ENCODE assay signal across 1 cellular context in the genomic region with DNA sequence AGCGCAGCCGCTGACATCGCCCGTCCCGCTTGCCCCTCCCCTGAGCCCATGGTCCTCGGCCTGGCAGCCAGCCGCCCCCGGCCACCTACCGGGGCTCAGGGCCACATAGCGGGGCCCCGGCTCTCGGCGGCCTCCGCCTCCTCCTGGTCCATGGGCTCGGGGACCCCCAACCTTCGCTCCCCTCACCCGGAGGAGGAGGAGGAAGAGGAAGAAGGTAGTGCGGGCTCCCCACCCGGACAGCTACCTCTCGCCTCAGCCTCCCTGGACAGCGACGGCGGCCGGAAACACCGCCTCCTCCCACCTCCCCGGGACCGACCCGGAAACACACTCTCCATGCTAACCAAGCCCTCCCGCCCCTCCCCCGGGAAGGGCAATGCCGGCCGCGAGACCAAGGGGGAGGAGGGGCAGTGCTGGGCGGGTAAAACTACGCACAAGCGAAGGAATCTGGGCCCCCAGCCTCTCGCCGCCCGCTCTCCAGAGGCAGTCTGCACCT.
TF ChIP-seq lines count a peak whose summit lies in the region.

TSS of gene KIAA0319L (minus strand) at position 286 of the 493 bp plus-strand sequence. CDS start 2,912 bp downstream, outside the sequence.

TF ChIP-seq in HepG2, 621 proteins besides CTCF, POLR2A, EP300 and RAD21 (continued from another document and continues in another):
- TF ChIP-seq, protein P1, sequence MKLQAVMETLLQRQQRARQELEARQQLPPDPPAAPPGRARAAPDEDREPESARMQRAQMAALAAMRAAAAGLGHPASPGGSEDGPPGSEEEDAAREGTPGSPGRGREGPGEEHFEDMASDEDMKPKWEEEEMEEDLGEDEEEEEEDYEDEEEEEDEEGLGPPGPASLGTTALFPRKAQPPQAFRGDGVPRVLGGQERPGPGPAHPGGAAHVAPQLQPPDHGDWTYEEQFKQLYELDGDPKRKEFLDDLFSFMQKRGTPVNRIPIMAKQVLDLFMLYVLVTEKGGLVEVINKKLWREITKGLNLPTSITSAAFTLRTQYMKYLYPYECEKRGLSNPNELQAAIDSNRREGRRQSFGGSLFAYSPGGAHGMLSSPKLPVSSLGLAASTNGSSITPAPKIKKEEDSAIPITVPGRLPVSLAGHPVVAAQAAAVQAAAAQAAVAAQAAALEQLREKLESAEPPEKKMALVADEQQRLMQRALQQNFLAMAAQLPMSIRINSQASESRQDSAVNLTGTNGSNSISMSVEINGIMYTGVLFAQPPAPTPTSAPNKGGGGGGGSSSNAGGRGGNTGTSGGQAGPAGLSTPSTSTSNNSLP (IDR thresholded peaks at IDR 0.05; ENCODE audit: low read depth, low read length): no peak
- TF ChIP-seq ZNF572 (CRISPR knock-in tag; IDR thresholded peaks at IDR 0.05): no peak
- no peak for TF ChIP-seq NCOA2 (CRISPR knock-in tag; IDR thresholded peaks at IDR 0.05)
- peak; percentile 25 to 71 for TF ChIP-seq REST (IDR thresholded peaks at IDR 0.05; ENCODE audit: borderline replicate concordance in 1 of 2, low read depth in 1 of 2, low read length in 2 of 2)
- TF ChIP-seq, protein P2, sequence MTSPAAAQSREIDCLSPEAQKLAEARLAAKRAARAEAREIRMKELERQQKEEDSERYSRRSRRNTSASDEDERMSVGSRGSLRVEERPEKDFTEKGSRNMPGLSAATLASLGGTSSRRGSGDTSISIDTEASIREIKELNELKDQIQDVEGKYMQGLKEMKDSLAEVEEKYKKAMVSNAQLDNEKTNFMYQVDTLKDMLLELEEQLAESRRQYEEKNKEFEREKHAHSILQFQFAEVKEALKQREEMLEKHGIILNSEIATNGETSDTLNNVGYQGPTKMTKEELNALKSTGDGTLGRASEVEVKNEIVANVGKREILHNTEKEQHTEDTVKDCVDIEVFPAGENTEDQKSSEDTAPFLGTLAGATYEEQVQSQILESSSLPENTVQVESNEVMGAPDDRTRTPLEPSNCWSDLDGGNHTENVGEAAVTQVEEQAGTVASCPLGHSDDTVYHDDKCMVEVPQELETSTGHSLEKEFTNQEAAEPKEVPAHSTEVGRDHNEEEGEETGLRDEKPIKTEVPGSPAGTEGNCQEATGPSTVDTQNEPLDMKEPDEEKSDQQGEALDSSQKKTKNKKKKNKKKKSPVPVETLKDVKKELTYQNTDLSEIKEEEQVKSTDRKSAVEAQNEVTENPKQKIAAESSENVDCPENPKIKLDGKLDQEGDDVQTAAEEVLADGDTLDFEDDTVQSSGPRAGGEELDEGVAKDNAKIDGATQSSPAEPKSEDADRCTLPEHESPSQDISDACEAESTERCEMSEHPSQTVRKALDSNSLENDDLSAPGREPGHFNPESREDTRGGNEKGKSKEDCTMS (CRISPR knock-in tag; conservative IDR thresholded peaks at IDR 0.05): no peak
- peak; percentile 88 for TF ChIP-seq ZNF687 (CRISPR knock-in tag; IDR thresholded peaks at IDR 0.05)
- peak; percentile 58; the same call in 1 of the 2 replicates for TF ChIP-seq ZNF512 (CRISPR knock-in tag; IDR thresholded peaks at IDR 0.05)
- no peak for TF ChIP-seq ZNF549 (CRISPR knock-in tag; IDR thresholded peaks at IDR 0.05)
- TF ChIP-seq CEBPZ (IDR thresholded peaks at IDR 0.05; ENCODE audit: low read length): no peak
- TF ChIP-seq, protein P3, sequence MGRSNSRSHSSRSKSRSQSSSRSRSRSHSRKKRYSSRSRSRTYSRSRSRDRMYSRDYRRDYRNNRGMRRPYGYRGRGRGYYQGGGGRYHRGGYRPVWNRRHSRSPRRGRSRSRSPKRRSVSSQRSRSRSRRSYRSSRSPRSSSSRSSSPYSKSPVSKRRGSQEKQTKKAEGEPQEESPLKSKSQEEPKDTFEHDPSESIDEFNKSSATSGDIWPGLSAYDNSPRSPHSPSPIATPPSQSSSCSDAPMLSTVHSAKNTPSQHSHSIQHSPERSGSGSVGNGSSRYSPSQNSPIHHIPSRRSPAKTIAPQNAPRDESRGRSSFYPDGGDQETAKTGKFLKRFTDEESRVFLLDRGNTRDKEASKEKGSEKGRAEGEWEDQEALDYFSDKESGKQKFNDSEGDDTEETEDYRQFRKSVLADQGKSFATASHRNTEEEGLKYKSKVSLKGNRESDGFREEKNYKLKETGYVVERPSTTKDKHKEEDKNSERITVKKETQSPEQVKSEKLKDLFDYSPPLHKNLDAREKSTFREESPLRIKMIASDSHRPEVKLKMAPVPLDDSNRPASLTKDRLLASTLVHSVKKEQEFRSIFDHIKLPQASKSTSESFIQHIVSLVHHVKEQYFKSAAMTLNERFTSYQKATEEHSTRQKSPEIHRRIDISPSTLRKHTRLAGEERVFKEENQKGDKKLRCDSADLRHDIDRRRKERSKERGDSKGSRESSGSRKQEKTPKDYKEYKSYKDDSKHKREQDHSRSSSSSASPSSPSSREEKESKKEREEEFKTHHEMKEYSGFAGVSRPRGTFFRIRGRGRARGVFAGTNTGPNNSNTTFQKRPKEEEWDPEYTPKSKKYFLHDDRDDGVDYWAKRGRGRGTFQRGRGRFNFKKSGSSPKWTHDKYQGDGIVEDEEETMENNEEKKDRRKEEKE (IDR thresholded peaks at IDR 0.05): no peak
- peak; percentile 69 for TF ChIP-seq ZFP90 (CRISPR knock-in tag; IDR thresholded peaks at IDR 0.05; ENCODE audit: borderline replicate concordance)
- TF ChIP-seq ZKSCAN1 (IDR thresholded peaks at IDR 0.05; ENCODE audit: low read length): no peak
- TF ChIP-seq, protein P4, sequence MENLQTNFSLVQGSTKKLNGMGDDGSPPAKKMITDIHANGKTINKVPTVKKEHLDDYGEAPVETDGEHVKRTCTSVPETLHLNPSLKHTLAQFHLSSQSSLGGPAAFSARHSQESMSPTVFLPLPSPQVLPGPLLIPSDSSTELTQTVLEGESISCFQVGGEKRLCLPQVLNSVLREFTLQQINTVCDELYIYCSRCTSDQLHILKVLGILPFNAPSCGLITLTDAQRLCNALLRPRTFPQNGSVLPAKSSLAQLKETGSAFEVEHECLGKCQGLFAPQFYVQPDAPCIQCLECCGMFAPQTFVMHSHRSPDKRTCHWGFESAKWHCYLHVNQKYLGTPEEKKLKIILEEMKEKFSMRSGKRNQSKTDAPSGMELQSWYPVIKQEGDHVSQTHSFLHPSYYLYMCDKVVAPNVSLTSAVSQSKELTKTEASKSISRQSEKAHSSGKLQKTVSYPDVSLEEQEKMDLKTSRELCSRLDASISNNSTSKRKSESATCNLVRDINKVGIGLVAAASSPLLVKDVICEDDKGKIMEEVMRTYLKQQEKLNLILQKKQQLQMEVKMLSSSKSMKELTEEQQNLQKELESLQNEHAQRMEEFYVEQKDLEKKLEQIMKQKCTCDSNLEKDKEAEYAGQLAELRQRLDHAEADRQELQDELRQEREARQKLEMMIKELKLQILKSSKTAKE (CRISPR knock-in tag; IDR thresholded peaks at IDR 0.05; ENCODE audit: borderline replicate concordance): no peak
- TF ChIP-seq FOXP4 (CRISPR knock-in tag; IDR thresholded peaks at IDR 0.05): no peak; the same call in 1 of the 2 replicates
- TF ChIP-seq ZNF768 (CRISPR knock-in tag; IDR thresholded peaks at IDR 0.05): 0 out of 2 replicates have a peak, but pooled peaks have one; percentile 2
- no peak for TF ChIP-seq FOXC1 (CRISPR knock-in tag; IDR thresholded peaks at IDR 0.05; ENCODE audit: borderline replicate concordance)
- no peak for TF ChIP-seq ZNF225 (CRISPR knock-in tag; IDR thresholded peaks at IDR 0.05)
